ENCODE assay signal across 10 cellular contexts in the genomic region with DNA sequence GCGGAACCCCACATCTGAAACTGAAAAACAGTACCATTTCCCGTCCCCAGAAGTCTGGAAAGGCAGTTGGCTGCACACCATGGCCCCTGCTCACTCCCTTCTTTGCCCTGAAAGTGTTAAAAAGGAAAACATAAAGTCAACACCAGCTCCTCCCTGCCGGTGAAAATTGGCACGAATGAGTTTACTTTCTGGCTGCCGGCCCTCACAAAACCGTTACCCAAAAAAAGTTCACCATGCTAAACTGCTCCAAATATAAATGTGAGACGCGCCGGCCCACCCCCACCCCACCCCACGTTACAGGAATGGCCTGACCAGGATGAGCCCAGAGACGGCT. TPM values are rescaled to one million over a fixed set of nuclear protein-coding genes. Genes with fewer than 3 reads are reported as not detected.
A peak's percentile ranks its signal among the peaks of the same experiment; 100 is the strongest.
DNase-seq lines count a peak whose midpoint lies in the region; ATAC-seq, FAIRE-seq and TF ChIP-seq lines count a peak whose summit lies in the region.
"Had no signal": no experiment of that assay in that cellular context is flagged by ENCODE, and none has a peak within 500 bp of the region (broad histone marks: within the 10 kb centered on the region; RNA-seq: fewer than 3 reads in every experiment).

No MANE protein-coding gene starts in this region.

- 7 to 16% (median 9%) methylated on average over 11 of the region's 11 CpGs for WGBS in small intestine, 3 donors

- no peak for DNase-seq in HCT116 (ENCODE audit: low read depth, low spot score)
- no peak for DNase-seq in brain microvascular endothelial cell
- DNase-seq in kidney epithelial cell (ENCODE audit: low read depth) = no peak
- no peak for DNase-seq in small intestine
- DNase-seq in NCI-H2081 treated with DMSO at 0.1 percent for 48 hours (lab: John Stamatoyannopoulos, UW) = no peak
- no peak for DNase-seq in GM19240 (ENCODE audit: insufficient read length, low spot score)
- DNase-seq: activated gamma-delta T cell had no signal

- POLR2A ChIA-PET in HCT116 (lab: Charles Lee) = no interaction called here

- peak overlapping the region; percentile 68 for H3K9ac ChIP-seq in HCT116 (ENCODE audit: low read length)

- no peak for FAIRE-seq in small intestine (lab: Jason Lieb, UNC)

- no peak overlapping the region; the same call in 1 of the 2 replicates for H3K27ac ChIP-seq in HCT116 (ENCODE audit: low read depth, low read length)
- H3K27ac ChIP-seq in brain microvascular endothelial cell = no peak overlapping the region
- no peak overlapping the region for H3K27ac ChIP-seq in small intestine (ENCODE audit: low read depth in 1 of 2, low read length in 1 of 2)
- H3K27ac ChIP-seq: HL-60 had no signal

- CTCF ChIA-PET in HCT116 (lab: Charles Lee) = no interaction called here

- no peak overlapping the region for H2AFZ ChIP-seq in HCT116 (ENCODE audit: low read depth, low read length, poor library complexity, severe bottlenecking)

- H4K20me1 ChIP-seq in HCT116 (ENCODE audit: insufficient read depth) = no peaks in the 10 kb centered on the region

- H3K79me2 ChIP-seq in HCT116 (ENCODE audit: insufficient read depth, low read length) = peaks cover 26% of the 10 kb centered on the region; the same call in 1 of the 2 replicates

- H3K4me2 ChIP-seq in HCT116 (ENCODE audit: low read length) = peak overlapping the region; percentile 90

- no peaks in the 10 kb centered on the region for H3K36me3 ChIP-seq in HCT116 (ENCODE audit: control insufficient read depth in 1 of 2, insufficient read depth in 2 of 2, low read length in 2 of 2)
- no peaks in the 10 kb centered on the region for H3K36me3 ChIP-seq in brain microvascular endothelial cell (replicated peaks)
- no peaks in the 10 kb centered on the region for H3K36me3 ChIP-seq in kidney epithelial cell (ENCODE audit: control insufficient read depth, insufficient read depth, low read length)
- no peaks in the 10 kb centered on the region for H3K36me3 ChIP-seq in small intestine (ENCODE audit: control insufficient read depth in 2 of 2, insufficient read depth in 2 of 2, low read length in 2 of 2)

- peak overlapping the region; percentile 62 to 81 for H3K4me3 ChIP-seq in HCT116 (replicated peaks in 1 of 2; ENCODE audit: low read depth in 1 of 2, low read length in 2 of 2)
- H3K4me3 ChIP-seq in brain microvascular endothelial cell (ENCODE audit: low read depth, low read length) = peak overlapping the region; percentile 77
- H3K4me3 ChIP-seq in kidney epithelial cell (ENCODE audit: low read depth, low read length) = peak overlapping the region; percentile 80
- peak overlapping the region; percentile 64 to 94 for H3K4me3 ChIP-seq in small intestine (ENCODE audit: low read depth in 1 of 2, low read length in 2 of 2)

- H3K9me3 ChIP-seq in HCT116 (ENCODE audit: control insufficient read depth in 1 of 2, insufficient read depth in 1 of 2, low read depth in 1 of 2, low read length in 2 of 2) (no peaks in the 10 kb centered on the region), small intestine (ENCODE audit: control insufficient read depth, low read depth) (no peaks in the 10 kb centered on the region)

- no peak for TF ChIP-seq CTCF in HCT116 (IDR thresholded peaks at IDR 0.05 in 2 of 3, conservative IDR thresholded peaks at IDR 0.05 in 1 of 3; ENCODE audit: borderline replicate concordance in 1 of 3, insufficient read depth in 1 of 3, low read depth in 2 of 3, low read length in 2 of 3)
- TF ChIP-seq CTCF in brain microvascular endothelial cell (IDR thresholded peaks at IDR 0.05; ENCODE audit: low read depth, low read length, missing control alignments) = no peak
- no peak for TF ChIP-seq CTCF in kidney epithelial cell (IDR thresholded peaks at IDR 0.05; ENCODE audit: insufficient read depth, low read length, poor library complexity, severe bottlenecking)

- intact Hi-C loops in HCT116 (cut with micrococcal nuclease) = no loop called here

- no peaks in the 10 kb centered on the region for H3K9me2 ChIP-seq in HCT116 (ENCODE audit: insufficient read depth)

- TF ChIP-seq RAD21 in HCT116 (IDR thresholded peaks at IDR 0.05; ENCODE audit: low read depth) = no peak

- ATAC-seq in HCT116 (no peak), HG03342 (IDR thresholded peaks at IDR 0.05; ENCODE audit: unreplicated experiment) (no peak), GM21423 (IDR thresholded peaks at IDR 0.05; ENCODE audit: unreplicated experiment) (no peak)

- H3K4me1 ChIP-seq in HCT116 (ENCODE audit: control insufficient read depth in 1 of 2, insufficient read depth in 2 of 2, low read length in 2 of 2) (peaks cover 5 to 20% of the 10 kb centered on the region in 2 experiments; a peak in 3 of 4 replicates), small intestine (ENCODE audit: control insufficient read depth in 2 of 2, insufficient read depth in 1 of 2, low read depth in 1 of 2, low read length in 1 of 2) (no peaks in the 10 kb centered on the region)

- H3K27me3 ChIP-seq in HCT116 (ENCODE audit: insufficient read depth, low read length) (0 out of 2 replicates have a peak, but pooled peaks cover under 1% of the 10 kb centered on the region), brain microvascular endothelial cell (replicated peaks) (no peaks in the 10 kb centered on the region), kidney epithelial cell (ENCODE audit: control insufficient read depth, insufficient read depth, low read length) (no peaks in the 10 kb centered on the region), small intestine (ENCODE audit: control insufficient read depth in 2 of 2, insufficient read depth in 2 of 2, low read length in 2 of 2) (no peaks in the 10 kb centered on the region)

- in situ Hi-C loops in brain microvascular endothelial cell (cut with HindIII; ENCODE audit: low pct_ligation_motif_present, low sequenced_read_pairs) = no loop called here

- TF ChIP-seq POLR2A in HCT116 (IDR thresholded peaks at IDR 0.05; ENCODE audit: borderline replicate concordance, extremely low read depth, insufficient read depth, insufficient read length) = no peak

- no TSS peak for BruUV-seq in HCT116 (replicated peaks; lab: Mats Ljungman, UMichigan)

- RAD21 ChIA-PET in HCT116 (lab: Charles Lee; ENCODE audit: low non-redundant PET in 1 of 2, low total read pairs in 2 of 2, uncharacterized antibody in 2 of 2, unreplicated experiment in 2 of 2) = no interaction called here

TF ChIP-seq in HCT116, 20 proteins besides CTCF, POLR2A, EP300 and RAD21 (continues in another document):
- TF ChIP-seq YY1 (IDR thresholded peaks at IDR 0.05; ENCODE audit: extremely low read depth, insufficient replicate concordance, low read depth, low read length) (no peak), EZH2 (IDR thresholded peaks at IDR 0.05) (no peak), JUND (IDR thresholded peaks at IDR 0.05) (no peak), SP1 (IDR thresholded peaks at IDR 0.05; ENCODE audit: low read depth) (no peak), EZH2phosphoT487 (IDR thresholded peaks at IDR 0.05; ENCODE audit: borderline replicate concordance) (no peak), POLR2AphosphoS5 (IDR thresholded peaks at IDR 0.05; ENCODE audit: low read depth, low read length) (no peak), SRF (IDR thresholded peaks at IDR 0.05; ENCODE audit: low read depth) (no peak), ZFX (IDR thresholded peaks at IDR 0.05) (no peak), ELF1 (IDR thresholded peaks at IDR 0.05; ENCODE audit: borderline replicate concordance, low read depth) (no peak), FOSL1 (IDR thresholded peaks at IDR 0.05; ENCODE audit: low read depth) (no peak), TCF7L2 (IDR thresholded peaks at IDR 0.05; ENCODE audit: borderline replicate concordance, extremely low read depth, insufficient read depth, insufficient read length) (no peak), ZNF274 (IDR thresholded peaks at IDR 0.05; ENCODE audit: low read depth, low read length) (no peak)
- TF ChIP-seq, protein P1, sequence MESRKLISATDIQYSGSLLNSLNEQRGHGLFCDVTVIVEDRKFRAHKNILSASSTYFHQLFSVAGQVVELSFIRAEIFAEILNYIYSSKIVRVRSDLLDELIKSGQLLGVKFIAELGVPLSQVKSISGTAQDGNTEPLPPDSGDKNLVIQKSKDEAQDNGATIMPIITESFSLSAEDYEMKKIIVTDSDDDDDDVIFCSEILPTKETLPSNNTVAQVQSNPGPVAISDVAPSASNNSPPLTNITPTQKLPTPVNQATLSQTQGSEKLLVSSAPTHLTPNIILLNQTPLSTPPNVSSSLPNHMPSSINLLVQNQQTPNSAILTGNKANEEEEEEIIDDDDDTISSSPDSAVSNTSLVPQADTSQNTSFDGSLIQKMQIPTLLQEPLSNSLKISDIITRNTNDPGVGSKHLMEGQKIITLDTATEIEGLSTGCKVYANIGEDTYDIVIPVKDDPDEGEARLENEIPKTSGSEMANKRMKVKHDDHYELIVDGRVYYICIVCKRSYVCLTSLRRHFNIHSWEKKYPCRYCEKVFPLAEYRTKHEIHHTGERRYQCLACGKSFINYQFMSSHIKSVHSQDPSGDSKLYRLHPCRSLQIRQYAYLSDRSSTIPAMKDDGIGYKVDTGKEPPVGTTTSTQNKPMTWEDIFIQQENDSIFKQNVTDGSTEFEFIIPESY (IDR thresholded peaks at IDR 0.05; ENCODE audit: extremely low read depth, insufficient replicate concordance, low read length) = no peak
- TF ChIP-seq, protein P2, sequence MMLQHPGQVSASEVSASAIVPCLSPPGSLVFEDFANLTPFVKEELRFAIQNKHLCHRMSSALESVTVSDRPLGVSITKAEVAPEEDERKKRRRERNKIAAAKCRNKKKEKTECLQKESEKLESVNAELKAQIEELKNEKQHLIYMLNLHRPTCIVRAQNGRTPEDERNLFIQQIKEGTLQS (IDR thresholded peaks at IDR 0.05) = no peak

RNA-seq across cellular contexts. Expression of a gene that starts 1.2 kb away (rescaled TPM):
- total RNA-seq in HCT116 (2021; ENCODE audit: unreplicated experiment) (15.4 TPM), kidney epithelial cell (19.2 and 20.4 TPM in 2 replicates)
- 9.4 and 10.6 TPM in 2 replicates for polyA plus RNA-seq in HCT116 (2012)
- polyA plus RNA-seq in small intestine = 1 to 10 TPM; 3.1 to 6.2 (median 3.2) TPM
